21 cellular contexts compared by ENCODE assay signal in genomic region chr12:95717336-95717928, GRCh38.
DNase-seq lines count a peak whose midpoint lies in the region; ATAC-seq, FAIRE-seq and TF ChIP-seq lines count a peak whose summit lies in the region.
"Had no signal": no experiment of that assay in that cellular context is flagged by ENCODE, and none has a peak within 500 bp of the region (broad histone marks: within the 10 kb centered on the region; RNA-seq: fewer than 3 reads in every experiment).

No MANE protein-coding gene starts in this region.

- no peak overlapping the region for H3K9ac ChIP-seq in keratinocyte (ENCODE audit: control insufficient read depth, extremely low read depth, insufficient read depth, low read length)
- H3K9ac ChIP-seq: GM23248 had no signal

- no peaks in the 10 kb centered on the region for H3K36me3 Mint-ChIP-seq in activated T-cell treated with anti-CD3 and anti-CD28 coated beads, Interleukin-2, amount 50 U/mL, for 72 hours (ENCODE audit: insufficient read depth in 2 of 2)
- H3K36me3 Mint-ChIP-seq: CD8-positive, alpha-beta T cell had no signal

- H3K4me3 ChIP-seq in keratinocyte (ENCODE audit: control insufficient read depth in 2 of 3, extremely low read depth in 1 of 3, insufficient read depth in 2 of 3, low read depth in 1 of 3, low read length in 3 of 3) (no peak overlapping the region), spleen (no peak overlapping the region)
- H3K4me3 ChIP-seq: GM12878, GM23248, K562, SJSA1 had no signal

- H3K27ac ChIP-seq in VCaP = peak overlapping the region; percentile 78
- H3K27ac ChIP-seq in keratinocyte (ENCODE audit: control insufficient read depth, insufficient read depth, low read length) = no peak overlapping the region
- peak overlapping the region in 7 of 8 donors; percentile 17 to 83 (median 57) for H3K27ac ChIP-seq in spleen
- H3K27ac ChIP-seq: 22Rv1, GM23248, SJSA1 had no signal

- H3K9me3 Mint-ChIP-seq in activated T-cell treated with anti-CD3 and anti-CD28 coated beads, Interleukin-2, amount 50 U/mL, for 72 hours = no peaks in the 10 kb centered on the region
- H3K9me3 Mint-ChIP-seq: CD8-positive, alpha-beta T cell had no signal

- peaks cover 4% of the 10 kb centered on the region for H3K4me1 Mint-ChIP-seq in activated T-cell treated with anti-CD3 and anti-CD28 coated beads, Interleukin-2, amount 50 U/mL, for 72 hours (ENCODE audit: low read depth)

- H3K9me3 ChIP-seq in keratinocyte (ENCODE audit: control insufficient read depth, low read depth, low read length) = no peaks in the 10 kb centered on the region
- no peaks in the 10 kb centered on the region for H3K9me3 ChIP-seq in spleen
- H3K9me3 ChIP-seq: SJSA1 had no signal

- no peak overlapping the region for H3K4me2 ChIP-seq in keratinocyte (ENCODE audit: control insufficient read depth, extremely low read depth, insufficient read depth, low read depth, low read length)

- no peak for TF ChIP-seq POLR2A in spleen (IDR thresholded peaks at IDR 0.05)

- H3K79me2 ChIP-seq in keratinocyte (ENCODE audit: control insufficient read depth, insufficient read depth, low read length) = no peaks in the 10 kb centered on the region

- H4K20me1 ChIP-seq in keratinocyte (ENCODE audit: control insufficient read depth, extremely low read depth, insufficient read depth, low read length) = no peaks in the 10 kb centered on the region

- H3K27me3 ChIP-seq in keratinocyte (ENCODE audit: control insufficient read depth, extremely low read depth, insufficient read depth, low read length) = no peaks in the 10 kb centered on the region
- H3K27me3 ChIP-seq in spleen (replicated peaks in 1 of 7) = no peaks in the 10 kb centered on the region
- H3K27me3 ChIP-seq: SJSA1 had no signal

- H3K4me1 ChIP-seq in keratinocyte (ENCODE audit: control insufficient read depth, extremely low read depth, insufficient read depth, low read length) = peaks cover 12% of the 10 kb centered on the region
- peaks cover 4 to 49% (median 16%) of the 10 kb centered on the region in 6 donors for H3K4me1 ChIP-seq in spleen

- H3K27ac Mint-ChIP-seq in activated T-cell treated with anti-CD3 and anti-CD28 coated beads, Interleukin-2, amount 50 U/mL, for 72 hours = peak overlapping the region; percentile 44
- H3K27ac Mint-ChIP-seq: CD8-positive, alpha-beta T cell had no signal

- intact Hi-C loops in spleen (cut with DNase I; ENCODE audit: low total_unique reads) = no loop called here

- no peaks in the 10 kb centered on the region for H3K9me1 ChIP-seq in keratinocyte (ENCODE audit: control insufficient read depth, extremely low read depth, insufficient read depth, low read length)

- 79 to 86% (median 83%) methylated on average over 4 of the region's 4 CpGs for WGBS in spleen, 5 donors

- H3K36me3 ChIP-seq in keratinocyte (ENCODE audit: control insufficient read depth in 2 of 2, extremely low read depth in 1 of 2, insufficient read depth in 2 of 2, low read length in 2 of 2) = no peaks in the 10 kb centered on the region
- H3K36me3 ChIP-seq in spleen = peaks cover 0 to 8% (median 0%) of the 10 kb centered on the region in 6 donors

- TF ChIP-seq CTCF in VCaP (conservative IDR thresholded peaks at IDR 0.05) (no peak), keratinocyte (optimal IDR thresholded peaks at IDR 0.05 in 1 of 3, IDR thresholded peaks at IDR 0.05 in 1 of 3, conservative IDR thresholded peaks at IDR 0.05 in 1 of 3; ENCODE audit: extremely low read depth in 1 of 3, insufficient read depth in 2 of 3, low read length in 3 of 3) (no peak), spleen (IDR thresholded peaks at IDR 0.05 in 8 of 11, conservative IDR thresholded peaks at IDR 0.05 in 3 of 11) (no peak)

- DNase-seq in activated T-cell treated with anti-CD3 and anti-CD28 coated beads, Interleukin-2, amount 50 U/mL, for 72 hours = no peak
- no peak for DNase-seq in activated T-cell treated with anti-CD3 and anti-CD28 coated beads for 4 hours
- DNase-seq in keratinocyte (ENCODE audit: low read depth, low spot score) = no peak
- no peak for DNase-seq in spleen
- no peak for DNase-seq in NCI-H146 (lab: John Stamatoyannopoulos, UW)
- no peak for DNase-seq in NCI-H187 (lab: John Stamatoyannopoulos, UW)
- DNase-seq: CD8-positive, alpha-beta T cell; DND-41; GDM1; GM23248; NCI-H1048; NCI-H1694; NCI-H2107; NCI-H345; NCI-H69 had no signal

- dilution Hi-C loops in keratinocyte (cut with MboI; ENCODE audit: extremely low pct_ligation_motif_present, low sequenced_read_pairs) = no loop called here

- peaks cover 6% of the 10 kb centered on the region for H3K27me3 Mint-ChIP-seq in activated T-cell treated with anti-CD3 and anti-CD28 coated beads, Interleukin-2, amount 50 U/mL, for 72 hours (ENCODE audit: low read depth)

- FAIRE-seq in keratinocyte (lab: Jason Lieb, UNC) = peak; percentile 41
- FAIRE-seq: GM12878, K562 had no signal

- H3K4me3 Mint-ChIP-seq in activated T-cell treated with anti-CD3 and anti-CD28 coated beads, Interleukin-2, amount 50 U/mL, for 72 hours = no peak overlapping the region
- H3K4me3 Mint-ChIP-seq: CD8-positive, alpha-beta T cell had no signal

- ATAC-seq in activated T-cell treated with anti-CD3 and anti-CD28 coated beads, Interleukin-2, amount 50 U/mL, for 72 hours (replicated peaks in 1 of 2) = no peak
- ATAC-seq in HG02852 (IDR thresholded peaks at IDR 0.05; ENCODE audit: unreplicated experiment) = no peak
- ATAC-seq: CD8-positive, alpha-beta T cell; GM12878; K562 had no signal

- H2AFZ ChIP-seq in keratinocyte (ENCODE audit: control insufficient read depth, low read length) = no peak overlapping the region
- H2AFZ ChIP-seq: GM23248 had no signal
